In genomic region chr7:65731129-65731528, GRCh38 we compare ENCODE assay signal across 11 cellular contexts.
DNase-seq lines count a peak whose midpoint lies in the region; ATAC-seq and TF ChIP-seq lines count a peak whose summit lies in the region.
"Had no signal": no experiment of that assay in that cellular context is flagged by ENCODE, and none has a peak within 500 bp of the region (broad histone marks: within the 10 kb centered on the region; RNA-seq: fewer than 3 reads in every experiment).

No MANE protein-coding gene starts in this region.

- CTCF ChIA-PET in naive thymus-derived CD4-positive, alpha-beta T cell (lab: Charles Lee) = no interaction called here

- H3K27ac Mint-ChIP-seq in naive thymus-derived CD4-positive, alpha-beta T cell = peak overlapping the region in 4 of 9 donors; percentile 11 to 74 (median 67)

- no peak overlapping the region for H3K27ac ChIP-seq in left ventricle myocardium inferior (replicated peaks)
- H3K27ac ChIP-seq in right atrium auricular region = no peak overlapping the region
- H3K27ac ChIP-seq in duodenal mucosa (ENCODE audit: low read depth, low read length) = no peak overlapping the region
- H3K27ac ChIP-seq in naive thymus-derived CD4-positive, alpha-beta T cell (ENCODE audit: low read depth, low read length) = peak overlapping the region; percentile 21
- H3K27ac ChIP-seq in vagina = no peak overlapping the region
- H3K27ac ChIP-seq: HL-60, right lobe of liver had no signal

- POLR2A ChIA-PET in naive thymus-derived CD4-positive, alpha-beta T cell (lab: Charles Lee) = no interaction called here

- H3K9me3 ChIP-seq in left ventricle myocardium inferior (replicated peaks) (no peaks in the 10 kb centered on the region), right atrium auricular region (no peaks in the 10 kb centered on the region), duodenal mucosa (ENCODE audit: control insufficient read depth in 1 of 2, low read length in 2 of 2) (no peaks in the 10 kb centered on the region), vagina (no peaks in the 10 kb centered on the region)
- no peaks in the 10 kb centered on the region for H3K9me3 ChIP-seq in naive thymus-derived CD4-positive, alpha-beta T cell (ENCODE audit: control insufficient read depth in 2 of 3, low read length in 3 of 3)
- H3K9me3 ChIP-seq: right lobe of liver had no signal

- peaks cover 0 to 14% (median 0%) of the 10 kb centered on the region in 5 donors for H3K36me3 Mint-ChIP-seq in naive thymus-derived CD4-positive, alpha-beta T cell

- no peak for DNase-seq in left ventricle myocardium inferior
- DNase-seq in right atrium auricular region (ENCODE audit: low spot score) = no peak
- DNase-seq in naive thymus-derived CD4-positive, alpha-beta T cell = no peak
- DNase-seq in vagina (ENCODE audit: extremely low spot score in 2 of 2) = no peak
- no peak for DNase-seq in germinal center (ENCODE audit: low spot score)
- DNase-seq in activated gamma-delta T cell treated with Interleukin-2 at 50 U/mL for 16 hours = no peak
- DNase-seq in activated CD8-positive, alpha-beta memory T cell treated with anti-CD3 and anti-CD28 coated beads, Interleukin-2, amount 50 U/mL, for 4 hours = no peak
- DNase-seq: right lobe of liver, T-helper 9 cell had no signal

- H3K27me3 ChIP-seq in left ventricle myocardium inferior (ENCODE audit: low read depth) = no peaks in the 10 kb centered on the region
- H3K27me3 ChIP-seq in right atrium auricular region = no peaks in the 10 kb centered on the region
- H3K27me3 ChIP-seq in duodenal mucosa (ENCODE audit: control insufficient read depth in 1 of 2, insufficient read depth in 2 of 2, low read length in 2 of 2) = no peaks in the 10 kb centered on the region
- no peaks in the 10 kb centered on the region for H3K27me3 ChIP-seq in naive thymus-derived CD4-positive, alpha-beta T cell (ENCODE audit: control insufficient read depth in 2 of 2, insufficient read depth in 2 of 2, low read length in 2 of 2)
- H3K27me3 ChIP-seq in vagina = no peaks in the 10 kb centered on the region
- H3K27me3 ChIP-seq: right lobe of liver had no signal

- peak overlapping the region; percentile 12 to 51 for H3K9ac ChIP-seq in duodenal mucosa (ENCODE audit: low read depth in 1 of 2, low read length in 2 of 2)

- H3K4me3 ChIP-seq in left ventricle myocardium inferior (peak overlapping the region; percentile 57), right atrium auricular region (peak overlapping the region in 1 of 2 donors; percentile 35), duodenal mucosa (ENCODE audit: low read depth in 1 of 2, low read length in 2 of 2) (peak overlapping the region; percentile 59 to 65), vagina (peak overlapping the region; percentile 26 to 33)
- no peak overlapping the region for H3K4me3 ChIP-seq in naive thymus-derived CD4-positive, alpha-beta T cell (ENCODE audit: low read length)

- H3K4me1 Mint-ChIP-seq in naive thymus-derived CD4-positive, alpha-beta T cell = peaks cover 4 to 14% (median 6%) of the 10 kb centered on the region in 7 donors

- peak overlapping the region; percentile 32 to 83 (median 66) for H3K4me3 Mint-ChIP-seq in naive thymus-derived CD4-positive, alpha-beta T cell

- no peak for ATAC-seq in naive thymus-derived CD4-positive, alpha-beta T cell

- H3K27me3 Mint-ChIP-seq in naive thymus-derived CD4-positive, alpha-beta T cell = no peaks in the 10 kb centered on the region

- H3K9me3 Mint-ChIP-seq in naive thymus-derived CD4-positive, alpha-beta T cell = no peaks in the 10 kb centered on the region

- H3K4me1 ChIP-seq in left ventricle myocardium inferior = peaks cover 4% of the 10 kb centered on the region
- H3K4me1 ChIP-seq in right atrium auricular region = no peaks in the 10 kb centered on the region
- H3K4me1 ChIP-seq in duodenal mucosa (ENCODE audit: control insufficient read depth in 1 of 2, insufficient read depth in 2 of 2, low read length in 2 of 2) = peaks cover 0 to 4% of the 10 kb centered on the region in 2 donors
- peaks cover 0 to 5% of the 10 kb centered on the region in 2 donors for H3K4me1 ChIP-seq in naive thymus-derived CD4-positive, alpha-beta T cell (ENCODE audit: control insufficient read depth in 2 of 2, insufficient read depth in 2 of 2, low read length in 2 of 2)
- peaks cover 10% of the 10 kb centered on the region for H3K4me1 ChIP-seq in vagina
- H3K4me1 ChIP-seq: right lobe of liver had no signal

- H3K36me3 ChIP-seq in left ventricle myocardium inferior (peaks cover 8% of the 10 kb centered on the region), right atrium auricular region (peaks cover 7% of the 10 kb centered on the region), duodenal mucosa (ENCODE audit: control insufficient read depth in 1 of 2, insufficient read depth in 2 of 2, low read length in 2 of 2) (no peaks in the 10 kb centered on the region), vagina (no peaks in the 10 kb centered on the region)
- peaks cover 0 to 5% (median 0%) of the 10 kb centered on the region in 3 experiments for H3K36me3 ChIP-seq in naive thymus-derived CD4-positive, alpha-beta T cell (ENCODE audit: control insufficient read depth in 2 of 3, insufficient read depth in 3 of 3, low read length in 3 of 3)
- H3K36me3 ChIP-seq: right lobe of liver had no signal

- TF ChIP-seq CTCF in left ventricle myocardium inferior (IDR thresholded peaks at IDR 0.05; ENCODE audit: borderline replicate concordance) (no peak), right atrium auricular region (IDR thresholded peaks at IDR 0.05) (no peak), vagina (IDR thresholded peaks at IDR 0.05) (no peak)

- no peak for TF ChIP-seq POLR2A in vagina (IDR thresholded peaks at IDR 0.05)

- intact Hi-C loops in left ventricle myocardium inferior (cut with micrococcal nuclease) (no loop called here), vagina (cut with DNase I) (no loop called here)
- intact Hi-C loops in naive thymus-derived CD4-positive, alpha-beta T cell (cut with micrococcal nuclease) = no loop called here
